In genomic region chr10:18073314-18073713, GRCh38 we compare ENCODE assay signal across 37 cellular contexts.
"Had no signal": no experiment of that assay in that cellular context is flagged by ENCODE, and none has a peak within 500 bp of the region (broad histone marks: within the 10 kb centered on the region; RNA-seq: fewer than 3 reads in every experiment).

No MANE protein-coding gene starts in this region.

- H3K9me3 ChIP-seq: adrenal gland, ascending aorta, body of pancreas, breast epithelium had no signal

- H3K27me3 ChIP-seq: adrenal gland, ascending aorta, body of pancreas, brain microvascular endothelial cell, breast epithelium had no signal

- H3K27ac Mint-ChIP-seq: activated naive CD4-positive, alpha-beta T cell treated with anti-CD3 and anti-CD28 coated beads for 36 hours; activated naive CD4-positive, alpha-beta T cell treated with anti-CD3 and anti-CD28 coated beads, Interleukin-2, amount 10 ng/mL, durations not matched to agents 7 days and 5 days; activated naive CD4-positive, alpha-beta T cell treated with anti-CD3 and anti-CD28 coated beads, Interleukin-2, amount 50 U/mL, for 24 hours; activated naive CD4-positive, alpha-beta T cell treated with anti-CD3 and anti-CD28 coated beads, Interleukin-2, amount 50 U/mL, for 72 hours; activated naive CD8-positive, alpha-beta T cell; activated naive CD8-positive, alpha-beta T cell treated with anti-CD3 and anti-CD28 coated beads for 36 hours; activated naive CD8-positive, alpha-beta T cell treated with anti-CD3 and anti-CD28 coated beads, Interleukin-2, amount 10 ng/mL, durations not matched to agents 7 days and 5 days; activated naive CD8-positive, alpha-beta T cell treated with anti-CD3 and anti-CD28 coated beads, Interleukin-2, amount 50 U/mL, for 24 hours; activated T-cell treated with anti-CD3 and anti-CD28 coated beads, Interleukin-2, amount 50 U/mL, for 24 hours; activated T-cell treated with anti-CD3 and anti-CD28 coated beads, Interleukin-2, amount 50 U/mL, for 72 hours; activated T-helper 1 cell treated with anti-CD3 and anti-CD28 coated beads, Interleukin-12 subunit alpha, Interleukin-12 subunit beta, Interleukin-2, Interleukin-4 antibody, amounts not matched to agents 30 ng/mL and 10 ng/mL and 1 ng/mL, durations not matched to agents 14 hours and 24 hours and 36 hours; activated T-helper 17 cell treated with anti-CD3 and anti-CD28 coated beads, Interleukin-2, amount 50 U/mL, for 72 hours; activated T-helper 2 cell treated with anti-CD3 and anti-CD28 coated beads, Interferon-gamma antibody, Interleukin-2, Interleukin-4, amounts not matched to agents 10 μg/mL and 5 μg/mL and 100 μg/mL, durations not matched to agents 14 hours and 24 hours and 36 hours; brain had no signal

- H3K4me3 Mint-ChIP-seq: activated naive CD4-positive, alpha-beta T cell treated with anti-CD3 and anti-CD28 coated beads for 36 hours; activated naive CD4-positive, alpha-beta T cell treated with anti-CD3 and anti-CD28 coated beads, Interleukin-2, amount 10 ng/mL, durations not matched to agents 7 days and 5 days; activated naive CD4-positive, alpha-beta T cell treated with anti-CD3 and anti-CD28 coated beads, Interleukin-2, amount 50 U/mL, for 24 hours; activated naive CD8-positive, alpha-beta T cell; activated naive CD8-positive, alpha-beta T cell treated with anti-CD3 and anti-CD28 coated beads for 36 hours; activated naive CD8-positive, alpha-beta T cell treated with anti-CD3 and anti-CD28 coated beads, Interleukin-2, amount 10 ng/mL, durations not matched to agents 7 days and 5 days; activated naive CD8-positive, alpha-beta T cell treated with anti-CD3 and anti-CD28 coated beads, Interleukin-2, amount 50 U/mL, for 24 hours; activated T-cell treated with anti-CD3 and anti-CD28 coated beads, Interleukin-2, amount 50 U/mL, for 24 hours; activated T-cell treated with anti-CD3 and anti-CD28 coated beads, Interleukin-2, amount 50 U/mL, for 4 hours; activated T-cell treated with anti-CD3 and anti-CD28 coated beads, Interleukin-2, amount 50 U/mL, for 72 hours; activated T-helper 1 cell treated with anti-CD3 and anti-CD28 coated beads, Interleukin-12 subunit alpha, Interleukin-12 subunit beta, Interleukin-2, Interleukin-4 antibody, amounts not matched to agents 30 ng/mL and 10 ng/mL and 1 ng/mL, durations not matched to agents 14 hours and 24 hours and 36 hours; activated T-helper 17 cell treated with anti-CD3 and anti-CD28 coated beads, Interleukin-2, amount 50 U/mL, for 72 hours; brain; central memory CD8-positive, alpha-beta T cell had no signal

- DNase-seq: activated effector memory CD4-positive, alpha-beta T cell treated with anti-CD3 and anti-CD28 coated beads, Interleukin-2, amount 50 U/mL, for 16 hours; activated effector memory CD4-positive, alpha-beta T cell treated with Interleukin-2 at 50 U/mL for 16 hours; activated gamma-delta T cell; activated gamma-delta T cell treated with Interleukin-2 at 50 U/mL for 16 hours; activated naive CD4-positive, alpha-beta T cell; activated naive CD4-positive, alpha-beta T cell treated with anti-CD3 and anti-CD28 coated beads for 36 hours; activated naive CD4-positive, alpha-beta T cell treated with anti-CD3 and anti-CD28 coated beads, Interleukin-2, amount 10 ng/mL, durations not matched to agents 7 days and 5 days; activated naive CD4-positive, alpha-beta T cell treated with anti-CD3 and anti-CD28 coated beads, Interleukin-2, amount 50 U/mL, for 16 hours; activated naive CD4-positive, alpha-beta T cell treated with Interleukin-2 at 50 U/mL for 16 hours; activated naive CD8-positive, alpha-beta T cell treated with anti-CD3 and anti-CD28 coated beads for 36 hours; activated naive CD8-positive, alpha-beta T cell treated with anti-CD3 and anti-CD28 coated beads, Interleukin-2, amount 10 ng/mL, durations not matched to agents 7 days and 5 days; activated naive CD8-positive, alpha-beta T cell treated with anti-CD3 and anti-CD28 coated beads, Interleukin-2, amount 50 U/mL, for 24 hours; activated T-cell treated with anti-CD3 and anti-CD28 coated beads, Interleukin-2, amount 50 U/mL, for 1 hour; activated T-cell treated with anti-CD3 and anti-CD28 coated beads, Interleukin-2, amount 50 U/mL, for 24 hours; activated T-cell treated with anti-CD3 and anti-CD28 coated beads, Interleukin-2, amount 50 U/mL, for 4 hours; activated T-cell treated with anti-CD3 and anti-CD28 coated beads, Interleukin-2, amount 50 U/mL, for 48 hours; activated T-cell treated with anti-CD3 and anti-CD28 coated beads, Interleukin-2, amount 50 U/mL, for 72 hours; adrenal gland; amniotic stem cell; amygdala; anterior cingulate cortex; aorta; body of pancreas; brain microvascular endothelial cell; caudate nucleus; central memory CD4-positive, alpha-beta T cell; cerebellar nuclear complex had no signal

- H3K36me3 Mint-ChIP-seq: activated naive CD4-positive, alpha-beta T cell treated with anti-CD3 and anti-CD28 coated beads, Interleukin-2, amount 10 ng/mL, durations not matched to agents 7 days and 5 days; activated naive CD4-positive, alpha-beta T cell treated with anti-CD3 and anti-CD28 coated beads, Interleukin-2, amount 50 U/mL, for 24 hours; activated naive CD4-positive, alpha-beta T cell treated with anti-CD3 and anti-CD28 coated beads, Interleukin-2, amount 50 U/mL, for 72 hours; activated naive CD8-positive, alpha-beta T cell; activated naive CD8-positive, alpha-beta T cell treated with anti-CD3 and anti-CD28 coated beads for 36 hours; activated naive CD8-positive, alpha-beta T cell treated with anti-CD3 and anti-CD28 coated beads, Interleukin-2, amount 10 ng/mL, durations not matched to agents 7 days and 5 days; brain had no signal

- ATAC-seq: activated naive CD4-positive, alpha-beta T cell treated with anti-CD3 and anti-CD28 coated beads, Interleukin-2, amount 50 U/mL, for 72 hours; activated naive CD8-positive, alpha-beta T cell treated with anti-CD3 and anti-CD28 coated beads, Interleukin-2, amount 50 U/mL, for 24 hours; activated T-cell treated with anti-CD3 and anti-CD28 coated beads, Interleukin-2, amount 50 U/mL, for 4 hours; activated T-cell treated with anti-CD3 and anti-CD28 coated beads, Interleukin-2, amount 50 U/mL, for 72 hours; activated T-helper 17 cell treated with anti-CD3 and anti-CD28 coated beads, Interleukin-2, amount 50 U/mL, for 72 hours; body of pancreas had no signal

- H3K9me3 Mint-ChIP-seq: activated naive CD4-positive, alpha-beta T cell treated with anti-CD3 and anti-CD28 coated beads for 36 hours; activated naive CD4-positive, alpha-beta T cell treated with anti-CD3 and anti-CD28 coated beads, Interleukin-2, amount 10 ng/mL, durations not matched to agents 7 days and 5 days; activated naive CD4-positive, alpha-beta T cell treated with anti-CD3 and anti-CD28 coated beads, Interleukin-2, amount 50 U/mL, for 24 hours; activated naive CD8-positive, alpha-beta T cell treated with anti-CD3 and anti-CD28 coated beads, Interleukin-2, amount 10 ng/mL, durations not matched to agents 7 days and 5 days; activated naive CD8-positive, alpha-beta T cell treated with anti-CD3 and anti-CD28 coated beads, Interleukin-2, amount 50 U/mL, for 24 hours; activated T-cell treated with anti-CD3 and anti-CD28 coated beads, Interleukin-2, amount 50 U/mL, for 24 hours; activated T-cell treated with anti-CD3 and anti-CD28 coated beads, Interleukin-2, amount 50 U/mL, for 4 hours; activated T-cell treated with anti-CD3 and anti-CD28 coated beads, Interleukin-2, amount 50 U/mL, for 72 hours; activated T-helper 1 cell treated with anti-CD3 and anti-CD28 coated beads, Interleukin-12 subunit alpha, Interleukin-12 subunit beta, Interleukin-2, Interleukin-4 antibody, amounts not matched to agents 30 ng/mL and 10 ng/mL and 1 ng/mL, durations not matched to agents 14 hours and 24 hours and 36 hours; activated T-helper 17 cell treated with anti-CD3 and anti-CD28 coated beads, Interleukin-2, amount 50 U/mL, for 72 hours; activated T-helper 2 cell treated with anti-CD3 and anti-CD28 coated beads, Interferon-gamma antibody, Interleukin-2, Interleukin-4, amounts not matched to agents 10 μg/mL and 5 μg/mL and 100 μg/mL, durations not matched to agents 14 hours and 24 hours and 36 hours; central memory CD8-positive, alpha-beta T cell had no signal

- H3K4me1 ChIP-seq: adrenal gland, ascending aorta, body of pancreas, breast epithelium had no signal

- H3K36me3 ChIP-seq: adrenal gland, ascending aorta, brain microvascular endothelial cell, breast epithelium had no signal

- H3K4me3 ChIP-seq: adrenal gland, ascending aorta, body of pancreas, breast epithelium had no signal

- H3K27me3 Mint-ChIP-seq: activated naive CD4-positive, alpha-beta T cell treated with anti-CD3 and anti-CD28 coated beads, Interleukin-2, amount 10 ng/mL, durations not matched to agents 7 days and 5 days; activated naive CD8-positive, alpha-beta T cell treated with anti-CD3 and anti-CD28 coated beads, Interleukin-2, amount 10 ng/mL, durations not matched to agents 7 days and 5 days; activated naive CD8-positive, alpha-beta T cell treated with anti-CD3 and anti-CD28 coated beads, Interleukin-2, amount 50 U/mL, for 24 hours had no signal

- H3K27ac ChIP-seq: adrenal gland, ascending aorta, body of pancreas, brain microvascular endothelial cell, breast epithelium had no signal

- H3K4me1 Mint-ChIP-seq: activated naive CD4-positive, alpha-beta T cell treated with anti-CD3 and anti-CD28 coated beads, Interleukin-2, amount 10 ng/mL, durations not matched to agents 7 days and 5 days; activated naive CD4-positive, alpha-beta T cell treated with anti-CD3 and anti-CD28 coated beads, Interleukin-2, amount 50 U/mL, for 24 hours; activated naive CD8-positive, alpha-beta T cell treated with anti-CD3 and anti-CD28 coated beads for 36 hours; activated naive CD8-positive, alpha-beta T cell treated with anti-CD3 and anti-CD28 coated beads, Interleukin-2, amount 10 ng/mL, durations not matched to agents 7 days and 5 days; activated naive CD8-positive, alpha-beta T cell treated with anti-CD3 and anti-CD28 coated beads, Interleukin-2, amount 50 U/mL, for 24 hours; activated T-helper 17 cell treated with anti-CD3 and anti-CD28 coated beads, Interleukin-2, amount 50 U/mL, for 72 hours; brain; central memory CD8-positive, alpha-beta T cell had no signal
